ENCODE assay signal across 7 cellular contexts in genomic region chr11:67268036-67268683, GRCh38. TPM values are rescaled to one million over a fixed set of nuclear protein-coding genes. Genes with fewer than 3 reads are reported as not detected.
DNase-seq lines count a peak whose midpoint lies in the region; ATAC-seq and TF ChIP-seq lines count a peak whose summit lies in the region.

No MANE protein-coding gene starts in this region.

- TF ChIP-seq CTCF in LNCaP clone FGC (IDR thresholded peaks at IDR 0.05; ENCODE audit: control insufficient read depth, extremely low read depth, insufficient read depth) (no peak), left ventricle myocardium inferior (IDR thresholded peaks at IDR 0.05; ENCODE audit: borderline replicate concordance) (no peak)

- peaks cover 73% of the 10 kb centered on the region for H3K4me1 ChIP-seq in left ventricle myocardium inferior

- H3K36me3 Mint-ChIP-seq in activated T-helper 2 cell treated with anti-CD3 and anti-CD28 coated beads, Interferon-gamma antibody, Interleukin-2, Interleukin-4, amounts not matched to agents 10 μg/mL and 5 μg/mL and 100 μg/mL, durations not matched to agents 14 hours and 24 hours and 36 hours (ENCODE audit: low read depth): peaks cover 60% of the 10 kb centered on the region

- H3K9me3 Mint-ChIP-seq in activated T-helper 2 cell treated with anti-CD3 and anti-CD28 coated beads, Interferon-gamma antibody, Interleukin-2, Interleukin-4, amounts not matched to agents 10 μg/mL and 5 μg/mL and 100 μg/mL, durations not matched to agents 14 hours and 24 hours and 36 hours: no peaks in the 10 kb centered on the region

- H3K36me3 ChIP-seq in left ventricle myocardium inferior: peaks cover 6% of the 10 kb centered on the region

- peaks cover 69% of the 10 kb centered on the region for H3K4me1 Mint-ChIP-seq in activated T-helper 2 cell treated with anti-CD3 and anti-CD28 coated beads, Interferon-gamma antibody, Interleukin-2, Interleukin-4, amounts not matched to agents 10 μg/mL and 5 μg/mL and 100 μg/mL, durations not matched to agents 14 hours and 24 hours and 36 hours (ENCODE audit: low read depth)

- H3K27me3 Mint-ChIP-seq in activated T-helper 2 cell treated with anti-CD3 and anti-CD28 coated beads, Interferon-gamma antibody, Interleukin-2, Interleukin-4, amounts not matched to agents 10 μg/mL and 5 μg/mL and 100 μg/mL, durations not matched to agents 14 hours and 24 hours and 36 hours (ENCODE audit: low read depth): no peaks in the 10 kb centered on the region

- peak overlapping the region; percentile 94 for H3K4me3 Mint-ChIP-seq in activated T-helper 2 cell treated with anti-CD3 and anti-CD28 coated beads, Interferon-gamma antibody, Interleukin-2, Interleukin-4, amounts not matched to agents 10 μg/mL and 5 μg/mL and 100 μg/mL, durations not matched to agents 14 hours and 24 hours and 36 hours (ENCODE audit: low read depth)

- H3K4me3 ChIP-seq in LNCaP clone FGC (ENCODE audit: low read depth, low read length): peak overlapping the region; percentile 94
- peak overlapping the region; percentile 98 for H3K4me3 ChIP-seq in left ventricle myocardium inferior

- H3K9me3 ChIP-seq in left ventricle myocardium inferior (replicated peaks): no peaks in the 10 kb centered on the region

- H3K27ac ChIP-seq in left ventricle myocardium inferior (replicated peaks): peak overlapping the region; percentile 94

- peak overlapping the region; percentile 98 for H3K27ac Mint-ChIP-seq in activated T-helper 2 cell treated with anti-CD3 and anti-CD28 coated beads, Interferon-gamma antibody, Interleukin-2, Interleukin-4, amounts not matched to agents 10 μg/mL and 5 μg/mL and 100 μg/mL, durations not matched to agents 14 hours and 24 hours and 36 hours

- H3K27me3 ChIP-seq in left ventricle myocardium inferior (ENCODE audit: low read depth): no peaks in the 10 kb centered on the region

- intact Hi-C loops in activated T-helper 2 cell treated with anti-CD3 and anti-CD28 coated beads, Interferon-gamma antibody, Interleukin-2, Interleukin-4, amounts not matched to agents 10 μg/mL and 5 μg/mL and 100 μg/mL, durations not matched to agents 14 hours and 24 hours and 36 hours (cut with micrococcal nuclease): loop anchor here (1.0 to 5.0 kb wide), 4 partner anchors 9 to 114 kb away; no protein-coding TSS in a partner anchor
- intact Hi-C loops in left ventricle myocardium inferior (cut with micrococcal nuclease): no loop called here

- peak; percentile 54 for ATAC-seq in GM19351 (IDR thresholded peaks at IDR 0.05; ENCODE audit: unreplicated experiment)

- DNase-seq in LNCaP clone FGC (ENCODE audit: low read depth): no peak
- DNase-seq in activated T-helper 2 cell treated with anti-CD3 and anti-CD28 coated beads, Interferon-gamma antibody, Interleukin-2, Interleukin-4, amounts not matched to agents 10 μg/mL and 5 μg/mL and 100 μg/mL, durations not matched to agents 14 hours and 24 hours and 36 hours (ENCODE audit: low spot score): peak; percentile 69
- DNase-seq in left ventricle myocardium inferior: no peak
- peak; percentile 69 for DNase-seq in stimulated activated CD4-positive, alpha-beta T cell treated with anti-CD3 and anti-CD28 coated beads, Interleukin-4, amount 100 ng/mL, for 24 hours
- no peak for DNase-seq in midbrain (lab: John Stamatoyannopoulos, UW)
- no peak for DNase-seq in NCI-H2029 treated with DMSO at 0.1 percent for 48 hours (lab: John Stamatoyannopoulos, UW)

RNA-seq across cellular contexts. Expression of gene GRK2, which starts 1.9 kb away (rescaled TPM):
- 282 and 287 TPM in 2 replicates for total RNA-seq in activated T-helper 2 cell treated with anti-CD3 and anti-CD28 coated beads, Interferon-gamma antibody, Interleukin-2, Interleukin-4, amounts not matched to agents 10 μg/mL and 5 μg/mL and 100 μg/mL, durations not matched to agents 14 hours and 24 hours and 36 hours
- 53.8 TPM for total RNA-seq in left ventricle myocardium inferior

RNA-seq across cellular contexts. Expression of gene ANKRD13D, which starts 20.9 kb away (rescaled TPM):
- 119 and 135 TPM in 2 replicates for total RNA-seq in activated T-helper 2 cell treated with anti-CD3 and anti-CD28 coated beads, Interferon-gamma antibody, Interleukin-2, Interleukin-4, amounts not matched to agents 10 μg/mL and 5 μg/mL and 100 μg/mL, durations not matched to agents 14 hours and 24 hours and 36 hours
- total RNA-seq in left ventricle myocardium inferior: 11.8 TPM

RNA-seq across cellular contexts. Expression of gene SSH3, which starts 35.2 kb away (rescaled TPM):
- 12.1 and 16.2 TPM in 2 replicates for total RNA-seq in activated T-helper 2 cell treated with anti-CD3 and anti-CD28 coated beads, Interferon-gamma antibody, Interleukin-2, Interleukin-4, amounts not matched to agents 10 μg/mL and 5 μg/mL and 100 μg/mL, durations not matched to agents 14 hours and 24 hours and 36 hours
- total RNA-seq in left ventricle myocardium inferior: 14.9 TPM

Comparison
In these comparisons a context has a peak if more than half of its experiments do, and no peak if none do; other contexts are left out.
1. DNase-seq: peak in activated T-helper 2 cell treated with anti-CD3 and anti-CD28 coated beads, Interferon-gamma antibody, Interleukin-2, Interleukin-4, amounts not matched to agents 10 μg/mL and 5 μg/mL and 100 μg/mL, durations not matched to agents 14 hours and 24 hours and 36 hours (single experiment) and stimulated activated CD4-positive, alpha-beta T cell treated with anti-CD3 and anti-CD28 coated beads, Interleukin-4, amount 100 ng/mL, for 24 hours (single experiment); none in LNCaP clone FGC (single experiment), left ventricle myocardium inferior (single experiment), midbrain (single experiment) and NCI-H2029 treated with DMSO at 0.1 percent for 48 hours (single experiment).